Comparison of ENCODE assay signal across 29 cellular contexts in the genomic region with DNA sequence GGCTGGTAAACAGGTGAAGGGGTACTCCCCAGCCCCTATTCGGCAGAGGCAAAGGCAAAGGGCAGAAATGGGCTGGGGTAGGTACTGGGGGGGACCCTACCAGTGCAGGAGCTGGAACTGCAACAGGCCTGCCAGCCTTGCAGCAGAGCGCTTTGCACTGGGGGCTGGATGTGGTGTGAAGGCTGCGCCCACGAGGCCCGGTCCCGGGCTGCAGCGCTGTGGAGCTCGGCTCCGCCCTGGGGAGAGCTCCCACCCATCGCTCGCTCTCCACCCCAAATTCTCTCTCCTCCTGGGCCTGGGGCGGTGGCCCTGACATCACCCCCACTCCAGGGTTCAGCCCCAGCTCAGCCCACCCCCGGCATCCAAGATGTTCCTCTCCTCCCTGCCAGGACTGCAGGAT.
"Had no signal": no experiment of that assay in that cellular context is flagged by ENCODE, and none has a peak within 500 bp of the region (broad histone marks: within the 10 kb centered on the region; RNA-seq: fewer than 3 reads in every experiment).

No MANE protein-coding gene starts in this region.

- H3K27me3 ChIP-seq: adrenal gland, ascending aorta, cardiac muscle cell, gastroesophageal sphincter, right lobe of liver, uterus had no signal

- H3K4me1 ChIP-seq: adrenal gland, ascending aorta, gastroesophageal sphincter, left ventricle myocardium inferior, right lobe of liver, uterus had no signal

- H3K27ac ChIP-seq: adrenal gland, ascending aorta, cardiac muscle cell, coronary artery, gastroesophageal sphincter, left ventricle myocardium inferior, right lobe of liver, uterus, VCaP had no signal

- H3K36me3 ChIP-seq: adrenal gland, cardiac muscle cell, right lobe of liver, uterus had no signal

- FAIRE-seq: endothelial cell of umbilical vein, small intestine, TTC549 had no signal

- H3K9me3 ChIP-seq: adrenal gland, ascending aorta, gastroesophageal sphincter, left ventricle myocardium inferior, mucosa of descending colon, right lobe of liver, uterus had no signal

- H3K4me3 ChIP-seq: adrenal gland, ascending aorta, cardiac muscle cell, coronary artery, gastroesophageal sphincter, left ventricle myocardium inferior, mucosa of descending colon, right lobe of liver, uterus had no signal

- DNase-seq: activated CD4-positive, alpha-beta T cell treated with anti-CD3 and anti-CD28 coated beads for 48 hours; activated CD4-positive, alpha-beta T cell treated with anti-CD3 and anti-CD28 coated beads, Interleukin-2, amount 50 U/mL, for 48 hours; activated CD8-positive, alpha-beta memory T cell treated with anti-CD3 and anti-CD28 coated beads for 24 hours; activated effector memory CD4-positive, alpha-beta T cell treated with anti-CD3 and anti-CD28 coated beads, Interleukin-2, amount 50 U/mL, for 16 hours; activated naive CD4-positive, alpha-beta T cell treated with anti-CD3 and anti-CD28 coated beads for 36 hours; activated naive CD8-positive, alpha-beta T cell treated with anti-CD3 and anti-CD28 coated beads for 36 hours; activated T-cell treated with anti-CD3 and anti-CD28 coated beads, Interleukin-2, amount 50 U/mL, for 1 hour; effector memory CD4-positive, alpha-beta T cell; left ventricle myocardium inferior; mucosa of descending colon; right lobe of liver; small intestine; stimulated activated CD4-positive, alpha-beta T cell treated with anti-CD3 and anti-CD28 coated beads, Interleukin-1b, Interleukin-23, amount 100 ng/mL, for 48 hours; stimulated activated CD4-positive, alpha-beta T cell treated with anti-CD3 and anti-CD28 coated beads, Interleukin-4, amount 100 ng/mL, for 4 hours; stimulated activated CD8-positive, alpha-beta memory T cell treated with anti-CD3 and anti-CD28 coated beads, Interleukin-4, amount 100 ng/mL, for 48 hours; stimulated activated naive CD8-positive, alpha-beta T cell treated with anti-CD3 and anti-CD28 coated beads, Interleukin-15, amount 100 ng/mL, for 72 hours; T-helper 9 cell; uterus had no signal

- ATAC-seq: activated CD4-positive, CD25-positive, alpha-beta regulatory T cell treated with anti-CD3 and anti-CD28 coated beads, Interleukin-2, amount 50 U/mL, for 24 hours; gastroesophageal sphincter; natural killer cell treated with Interleukin-12 subunit alpha and Interleukin-12 subunit beta and Interleukin-15 and Interleukin-18, amount 100 ng/mL, for 72 hours; stimulated activated memory B cell treated with anti-CD40 and anti-IgM and Interleukin-4, amounts not matched to agents 10 μg/mL and 1 μg/mL and 100 μg/mL, for 72 hours; stimulated activated naive CD8-positive, alpha-beta T cell treated with anti-CD3 and anti-CD28 coated beads, Interleukin-15, amount 100 ng/mL, for 72 hours had no signal
